In the genomic region with DNA sequence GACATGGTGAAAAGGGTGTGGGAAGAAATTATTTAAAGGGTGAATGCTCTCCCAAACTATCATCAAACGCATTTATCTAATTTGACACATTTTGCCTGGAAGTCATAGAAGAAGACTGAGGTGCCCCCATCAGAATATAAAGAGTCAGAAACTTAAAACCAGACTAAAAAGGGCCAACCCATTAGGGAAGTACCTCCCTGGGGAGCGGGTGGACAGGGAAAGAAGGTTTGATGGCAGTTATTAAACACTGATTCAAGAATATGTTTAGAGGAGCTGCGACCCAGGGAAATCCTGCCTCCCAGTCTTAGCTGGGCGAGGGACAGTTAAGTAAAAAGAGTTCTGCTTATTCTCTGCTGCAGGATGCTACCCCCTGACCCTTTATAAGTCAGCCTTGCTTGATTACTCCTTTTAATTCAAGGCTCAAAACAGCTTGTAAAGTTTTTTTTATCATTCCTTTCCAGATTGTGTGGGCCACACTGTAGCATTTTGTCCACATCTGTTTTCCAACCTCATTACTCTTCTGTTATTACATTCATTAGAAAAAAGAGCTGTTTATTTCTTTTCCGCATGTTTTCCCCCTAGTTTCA, we compare ENCODE assay signal across 14 cellular contexts.
A peak's percentile ranks its signal among the peaks of the same experiment; 100 is the strongest.
DNase-seq lines count a peak whose midpoint lies in the region; TF ChIP-seq lines count a peak whose summit lies in the region.
"Had no signal": no experiment of that assay in that cellular context is flagged by ENCODE, and none has a peak within 500 bp of the region (broad histone marks: within the 10 kb centered on the region; RNA-seq: fewer than 3 reads in every experiment).

No MANE protein-coding gene starts in this region.

- 96 to 100% methylated on average over 3 to 4 of the region's 5 CpGs for WGBS in mesodermal cell (ENCODE audit: insufficient coverage in 2 of 2), 2 experiments
- WGBS in thyroid gland, 2 donors, result 78 to 86% methylated on average over 5 of the region's 5 CpGs

- intact Hi-C loops in thyroid gland (cut with DNase I), result no loop called here

- no peak for TF ChIP-seq POLR2A in thyroid gland (IDR thresholded peaks at IDR 0.05)

- no peaks in the 10 kb centered on the region for H3K27me3 ChIP-seq in thyroid gland

- no peaks in the 10 kb centered on the region for H3K9me3 ChIP-seq in mesodermal cell (ENCODE audit: control insufficient read depth, low read length)
- no peaks in the 10 kb centered on the region for H3K9me3 ChIP-seq in thyroid gland

- H3K4me3 ChIP-seq in mesodermal cell (ENCODE audit: extremely low read depth, insufficient read depth, low read length, poor library complexity, severe bottlenecking), result no peak overlapping the region
- no peak overlapping the region for H3K4me3 ChIP-seq in thyroid gland (replicated peaks in 1 of 3)

- H3K4me1 ChIP-seq in mesodermal cell (ENCODE audit: control insufficient read depth, insufficient read depth, low read length, poor library complexity, severe bottlenecking) (peaks cover 3% of the 10 kb centered on the region), thyroid gland (peaks cover 7 to 27% of the 10 kb centered on the region in 2 donors)

- DNase-seq in NCI-H460 (ENCODE audit: extremely low read depth, low read depth), result peak; percentile 42
- no peak for DNase-seq in thyroid gland
- no peak for DNase-seq in anterior cingulate cortex (lab: John Stamatoyannopoulos, UW)
- no peak for DNase-seq in effector CD4-positive, alpha-beta T cell
- no peak for DNase-seq in activated CD8-positive, alpha-beta memory T cell treated with anti-CD3 and anti-CD28 coated beads, Interleukin-2, amount 50 U/mL, for 4 hours
- DNase-seq: activated naive CD4-positive, alpha-beta T cell treated with Interleukin-2 at 50 U/mL for 16 hours; DMS153; effector memory CD8-positive, alpha-beta T cell; foreskin melanocyte; NCI-H2029 treated with DMSO at 0.1 percent for 48 hours; SHP77 treated with DMSO at 0.1 percent for 48 hours; T-helper 9 cell had no signal

- H3K36me3 ChIP-seq in mesodermal cell (ENCODE audit: control insufficient read depth, insufficient read depth, low read length), result no peaks in the 10 kb centered on the region
- no peaks in the 10 kb centered on the region for H3K36me3 ChIP-seq in thyroid gland

- H3K27ac ChIP-seq in cingulate gyrus (ENCODE audit: low read depth, low read length) (peak overlapping the region; percentile 33), mesodermal cell (ENCODE audit: low read depth, low read length, severe bottlenecking) (peak overlapping the region; percentile 62), thyroid gland (peak overlapping the region; percentile 6 to 7 (median 6))

- TF ChIP-seq CTCF in thyroid gland (IDR thresholded peaks at IDR 0.05), result no peak

Comparison
In these comparisons a context has a peak if more than half of its experiments do, and no peak if none do; other contexts are left out.
1. H3K27ac ChIP-seq: peak in every context shown above with its lines; median percentile 62 in mesodermal cell; 33 in cingulate gyrus; 6 in thyroid gland.